Comparison of ENCODE assay signal across 1 cellular context in genomic region chr9:136409557-136410455, GRCh38.
TF ChIP-seq lines count a peak whose summit lies in the region.

No MANE protein-coding gene starts in this region.

TF ChIP-seq in A549, 52 proteins besides CTCF, POLR2A, EP300 and RAD21 (continued from another document):
- TF ChIP-seq MAX (IDR thresholded peaks at IDR 0.05) (peak; percentile 96), USF2 (IDR thresholded peaks at IDR 0.05) (0 out of 2 replicates have a peak, but pooled peaks have one; percentile 36), HOXA7 (CRISPR knock-in tag; IDR thresholded peaks at IDR 0.05) (0 out of 2 replicates have a peak, but pooled peaks have one; percentile 47), EHF (CRISPR knock-in tag; IDR thresholded peaks at IDR 0.05) (peak; percentile 53; the same call in 1 of the 2 replicates), RARB (CRISPR knock-in tag; IDR thresholded peaks at IDR 0.05) (no peak), REST (IDR thresholded peaks at IDR 0.05) (no peak), BHLHE40 (IDR thresholded peaks at IDR 0.05; ENCODE audit: low read depth, low read length) (no peak), MYC (IDR thresholded peaks at IDR 0.05; ENCODE audit: borderline replicate concordance, low read length) (peak; percentile 61), CHD4 (IDR thresholded peaks at IDR 0.05; ENCODE audit: borderline replicate concordance) (no peak), MAFK (IDR thresholded peaks at IDR 0.05; ENCODE audit: partially characterized antibody) (peak; percentile 30), HOXB5 (CRISPR knock-in tag; IDR thresholded peaks at IDR 0.05) (peak; percentile 71; the same call in 1 of the 2 replicates), PBX3 (IDR thresholded peaks at IDR 0.05) (no peak), E2F6 (IDR thresholded peaks at IDR 0.05; ENCODE audit: borderline replicate concordance, low read depth) (peak; percentile 94), TFCP2L1 (CRISPR knock-in tag; IDR thresholded peaks at IDR 0.05) (0 out of 2 replicates have a peak, but pooled peaks have one; percentile 38), ATOH8 (CRISPR knock-in tag; IDR thresholded peaks at IDR 0.05; ENCODE audit: low read depth) (peak; percentile 66; the same call in 1 of the 2 replicates), NPAS2 (CRISPR knock-in tag; IDR thresholded peaks at IDR 0.05; ENCODE audit: borderline replicate concordance) (no peak)
